ENCODE assay signal across 9 cellular contexts in the genomic region with DNA sequence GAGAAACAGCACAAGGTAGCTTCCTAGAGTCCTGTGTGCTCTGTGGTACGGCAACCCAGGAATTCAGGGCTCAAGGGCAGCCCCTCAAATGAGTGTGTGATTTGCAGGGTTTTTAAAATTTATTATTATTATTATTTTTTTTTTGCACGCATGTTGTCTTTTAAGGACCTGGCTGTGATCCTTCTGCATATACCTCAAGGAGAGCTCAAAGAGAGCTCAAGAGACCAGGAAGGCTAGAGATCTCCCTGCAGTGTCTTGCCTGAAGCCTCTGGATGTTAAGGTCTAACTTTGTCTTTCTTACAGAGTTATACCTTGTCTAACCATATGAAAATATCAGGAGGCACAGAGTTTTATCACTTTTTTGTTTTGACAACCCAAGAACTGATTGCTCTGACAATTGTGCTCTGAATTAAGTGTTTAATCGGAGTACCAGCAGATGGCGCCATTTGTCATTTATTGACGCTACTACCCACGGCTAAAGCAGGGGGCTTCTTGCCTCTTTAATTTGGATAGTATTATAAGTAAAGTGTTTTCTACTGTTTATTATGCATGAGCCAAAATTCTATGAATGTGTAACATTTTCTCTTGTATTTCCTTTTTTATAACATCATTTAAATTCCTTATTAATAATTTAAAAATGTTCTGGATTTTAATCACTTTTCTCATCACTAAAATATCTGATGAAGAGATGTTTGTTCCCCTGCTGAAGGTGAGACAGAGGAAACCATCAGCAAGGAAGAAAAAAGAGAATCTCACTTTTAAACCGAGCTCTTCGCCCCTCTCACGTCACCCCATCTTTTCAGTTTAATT. TPM values are rescaled to one million over a fixed set of nuclear protein-coding genes. Genes with fewer than 3 reads are reported as not detected.
DNase-seq lines count a peak whose midpoint lies in the region; ATAC-seq, FAIRE-seq and TF ChIP-seq lines count a peak whose summit lies in the region.
"Had no signal": no experiment of that assay in that cellular context is flagged by ENCODE, and none has a peak within 500 bp of the region (broad histone marks: within the 10 kb centered on the region; RNA-seq: fewer than 3 reads in every experiment).

No MANE protein-coding gene starts in this region.

- ATAC-seq in HG02798 (IDR thresholded peaks at IDR 0.05; ENCODE audit: poor library complexity, unreplicated experiment), result peak; percentile 68
- peak in 1 of 2 donors; percentile 61 for ATAC-seq in lower lobe of right lung
- ATAC-seq in GM19328 (IDR thresholded peaks at IDR 0.05; ENCODE audit: unreplicated experiment), result no peak

- peak; percentile 81 for TF ChIP-seq CTCF in lower lobe of right lung (IDR thresholded peaks at IDR 0.05)

- FAIRE-seq in colon (lab: Jason Lieb, UNC), result peak; percentile 78

- peak; percentile 58 for DNase-seq in GM03348 (ENCODE audit: low spot score)
- DNase-seq in NCI-H2227 treated with DMSO at 0.1 percent for 48 hours (lab: John Stamatoyannopoulos, UW), result peak; percentile 78
- peak; percentile 41 to 45 for DNase-seq in activated CD4-positive, alpha-beta T cell treated with anti-CD3 and anti-CD28 coated beads for 24 hours (ENCODE audit: low read depth in 2 of 2)
- no peak for DNase-seq in lower lobe of right lung
- DNase-seq in stimulated activated CD8-positive, alpha-beta memory T cell treated with anti-CD3 and anti-CD28 coated beads, Interleukin-15, amount 100 ng/mL, for 4 hours (ENCODE audit: low read depth in 2 of 2), result peak; percentile 7 to 23

- H3K27me3 ChIP-seq in lower lobe of right lung (ENCODE audit: low read depth), result no peaks in the 10 kb centered on the region

- no peaks in the 10 kb centered on the region for H3K9me3 ChIP-seq in lower lobe of right lung

- H3K36me3 ChIP-seq in lower lobe of right lung, result no peaks in the 10 kb centered on the region

- no peak overlapping the region for H3K4me3 ChIP-seq in lower lobe of right lung

- intact Hi-C loops in lower lobe of right lung (cut with DNase I), result no loop called here

- no peak overlapping the region for H3K27ac ChIP-seq in lower lobe of right lung
- H3K27ac ChIP-seq: epithelial cell of prostate had no signal

- no peaks in the 10 kb centered on the region for H3K4me1 ChIP-seq in lower lobe of right lung

RNA-seq across cellular contexts. Expression of a gene that starts 35.8 kb away (rescaled TPM):
- 53.0 TPM for total RNA-seq in lower lobe of right lung
